ENCODE assay signal across 21 cellular contexts in genomic region chr6:72238021-72238420, GRCh38.
DNase-seq lines count a peak whose midpoint lies in the region; ATAC-seq, FAIRE-seq and TF ChIP-seq lines count a peak whose summit lies in the region.
"Had no signal": no experiment of that assay in that cellular context is flagged by ENCODE, and none has a peak within 500 bp of the region (broad histone marks: within the 10 kb centered on the region; RNA-seq: fewer than 3 reads in every experiment).

No MANE protein-coding gene starts in this region.

- no TSS peak for BruUV-seq in IMR-90 (replicated peaks; lab: Mats Ljungman, UMichigan)

- H4K8ac ChIP-seq in IMR-90 (ENCODE audit: low read depth in 2 of 2, low read length in 2 of 2), result no peak overlapping the region

- intact Hi-C loops in IMR-90 (cut with micrococcal nuclease), result no loop called here
- intact Hi-C loops in kidney (cut with DNase I), result no loop called here

- H2BK120ac ChIP-seq in IMR-90 (ENCODE audit: low read depth, low read length), result no peak overlapping the region

- no peaks in the 10 kb centered on the region for H3K4me1 Mint-ChIP-seq in T-helper 17 cell
- H3K4me1 Mint-ChIP-seq: B cell; CD4-positive, CD25-positive, alpha-beta regulatory T cell had no signal

- no peaks in the 10 kb centered on the region for H4K20me1 ChIP-seq in IMR-90 (ENCODE audit: insufficient read depth, low read length)
- H4K20me1 ChIP-seq: BLaER1 had no signal

- CTCF ChIA-PET in IMR-90 (lab: Yijun Ruan, JAX), result interaction anchor here (2.0 kb wide), 1 partner anchor 20 kb away, joined by 5 read pairs; no protein-coding TSS in a partner anchor

- H3K27ac Mint-ChIP-seq in T-helper 17 cell, result no peak overlapping the region
- H3K27ac Mint-ChIP-seq: B cell; CD8-positive, alpha-beta T cell had no signal

- H3K4me3 Mint-ChIP-seq in T-helper 17 cell, result no peak overlapping the region
- H3K4me3 Mint-ChIP-seq: B cell; CD4-positive, CD25-positive, alpha-beta regulatory T cell; CD8-positive, alpha-beta T cell had no signal

- H2BK20ac ChIP-seq in IMR-90 (ENCODE audit: low read depth, low read length), result no peak overlapping the region

- ATAC-seq in IMR-90 (ENCODE audit: low read depth), result peak; percentile 37; the same call in 1 of the 2 replicates
- no peak for ATAC-seq in T-helper 17 cell
- ATAC-seq: CD8-positive, alpha-beta T cell; GM12878 had no signal

- TF ChIP-seq CTCF in IMR-90 (conservative IDR thresholded peaks at IDR 0.05; ENCODE audit: low read depth, low read length) (no peak), kidney (IDR thresholded peaks at IDR 0.05; ENCODE audit: borderline replicate concordance, extremely low read depth, insufficient read depth) (no peak)

- H2AK9ac ChIP-seq in IMR-90 (replicated peaks; ENCODE audit: low read depth, low read length, poor library complexity), result no peak overlapping the region

- POLR2A ChIA-PET in IMR-90 (lab: Charles Lee; ENCODE audit: unreplicated experiment), result no interaction called here

- H3K79me1 ChIP-seq in IMR-90 (ENCODE audit: low read depth in 1 of 2, low read length in 2 of 2), result no peaks in the 10 kb centered on the region

- H3K9me3 ChIP-seq in IMR-90 (ENCODE audit: control insufficient read depth, insufficient read depth, low read length) (no peaks in the 10 kb centered on the region), kidney (ENCODE audit: control insufficient read depth in 1 of 2, low read length in 2 of 2) (no peaks in the 10 kb centered on the region), T-helper 17 cell (ENCODE audit: control insufficient read depth, low read length, poor library complexity, severe bottlenecking) (no peaks in the 10 kb centered on the region)
- H3K9me3 ChIP-seq: BLaER1, Caco-2 had no signal

- H3K56ac ChIP-seq in IMR-90 (ENCODE audit: extremely low read depth, insufficient read depth, low read length), result no peak overlapping the region

- H3K4me1 ChIP-seq in IMR-90 (ENCODE audit: control insufficient read depth, insufficient read depth, low read length) (peaks cover 2% of the 10 kb centered on the region; the same call in 1 of the 2 replicates), kidney (ENCODE audit: control insufficient read depth in 1 of 2, insufficient read depth in 1 of 2, low read depth in 1 of 2, low read length in 2 of 2) (no peaks in the 10 kb centered on the region)
- H3K4me1 ChIP-seq: Caco-2 had no signal

- H3K27ac ChIP-seq in IMR-90 (ENCODE audit: insufficient read depth, low read length) (no peak overlapping the region), kidney (ENCODE audit: low read depth in 2 of 2, low read length in 2 of 2) (no peak overlapping the region)
- H3K27ac ChIP-seq: BLaER1, C4-2B, GM23248 had no signal

- no peak overlapping the region for H2BK15ac ChIP-seq in IMR-90 (ENCODE audit: low read depth, low read length)

- peak; percentile 63 for FAIRE-seq in kidney (lab: Jason Lieb, UNC)
- FAIRE-seq: GM12878, GM19239, H1 had no signal

- no peak overlapping the region for H3K14ac ChIP-seq in IMR-90 (replicated peaks; ENCODE audit: low read depth, low read length)

- H4K91ac ChIP-seq in IMR-90 (ENCODE audit: insufficient read depth, low read depth, low read length), result no peak overlapping the region

- in situ Hi-C loops in IMR-90 (cut with MboI; ENCODE audit: low sequenced_read_pairs), result no loop called here

- H3K23ac ChIP-seq in IMR-90 (ENCODE audit: low read depth, low read length), result no peak overlapping the region

- WGBS in IMR-90 (ENCODE audit: extremely low coverage in 2 of 2, insufficient read length in 1 of 2), 2 experiments, result no CpG with 5 or more reads among the region's 1 CpG

- no peak overlapping the region for H2BK5ac ChIP-seq in IMR-90 (ENCODE audit: low read depth, low read length, poor library complexity, severe bottlenecking)

- no peak for TF ChIP-seq POLR2A in IMR-90 (IDR thresholded peaks at IDR 0.05; ENCODE audit: low read depth, low read length)

- no peak overlapping the region for H2AFZ ChIP-seq in IMR-90 (replicated peaks; ENCODE audit: low read length, poor library complexity)
- H2AFZ ChIP-seq: GM23248 had no signal

- H3K4me3 ChIP-seq in IMR-90 (ENCODE audit: insufficient read depth, low read depth, low read length) (no peak overlapping the region), kidney (ENCODE audit: low read length in 2 of 2) (no peak overlapping the region)
- H3K4me3 ChIP-seq: BLaER1, GM12878, GM23248 had no signal

- no peak overlapping the region for H3K4ac ChIP-seq in IMR-90 (ENCODE audit: low read depth, low read length)

- no peak for TF ChIP-seq RAD21 in IMR-90 (IDR thresholded peaks at IDR 0.05; ENCODE audit: low read length)

- no peaks in the 10 kb centered on the region for H3K27me3 Mint-ChIP-seq in T-helper 17 cell
- H3K27me3 Mint-ChIP-seq: B cell; CD4-positive, CD25-positive, alpha-beta regulatory T cell had no signal

- no peak overlapping the region for H4K5ac ChIP-seq in IMR-90 (ENCODE audit: low read depth, low read length)

- DNase-seq in ELR (ENCODE audit: low read depth), result peak; percentile 8
- peak; percentile 12 for DNase-seq in IMR-90
- no peak for DNase-seq in kidney
- no peak for DNase-seq in T-helper 17 cell
- DNase-seq in stimulated activated CD8-positive, alpha-beta memory T cell treated with anti-CD3 and anti-CD28 coated beads, Interleukin-4, amount 100 ng/mL, for 48 hours, result no peak
- DNase-seq in stimulated activated CD4-positive, alpha-beta T cell treated with anti-CD3 and anti-CD28 coated beads, Interleukin-4, amount 100 ng/mL, for 4 hours, result no peak
- DNase-seq: Caco-2; CD4-positive, CD25-positive, alpha-beta regulatory T cell; CD8-positive, alpha-beta T cell; DMS153; DND-41; GDM1; GM23248; H7; HCEC 1CT had no signal

- H3K9me1 ChIP-seq in IMR-90 (ENCODE audit: insufficient read depth, low read length), result 0 out of 2 replicates have a peak, but pooled peaks cover 4% of the 10 kb centered on the region

- H3K27me3 ChIP-seq in IMR-90 (ENCODE audit: control insufficient read depth, insufficient read depth, low read length), result no peaks in the 10 kb centered on the region
- H3K27me3 ChIP-seq: BLaER1 had no signal

- H3K36me3 ChIP-seq in IMR-90 (ENCODE audit: control insufficient read depth, insufficient read depth, low read length) (no peaks in the 10 kb centered on the region), kidney (ENCODE audit: control insufficient read depth in 1 of 2, insufficient read depth in 2 of 2, low read length in 2 of 2) (no peaks in the 10 kb centered on the region)
- H3K36me3 ChIP-seq: BLaER1 had no signal

- dilution Hi-C loops in IMR-90 (cut with HindIII; ENCODE audit: low sequenced_read_pairs, unreplicated experiment), result no loop called here

- peaks cover 2% of the 10 kb centered on the region for H3K36me3 Mint-ChIP-seq in T-helper 17 cell (ENCODE audit: low read depth)
- H3K36me3 Mint-ChIP-seq: CD4-positive, CD25-positive, alpha-beta regulatory T cell; CD8-positive, alpha-beta T cell had no signal

- H2AK5ac ChIP-seq in IMR-90 (ENCODE audit: low read depth, low read length), result no peak overlapping the region

- H3K4me2 ChIP-seq in IMR-90 (ENCODE audit: low read depth, low read length), result no peak overlapping the region
- H3K4me2 ChIP-seq: BLaER1 had no signal

- no peak overlapping the region for H3K18ac ChIP-seq in IMR-90 (ENCODE audit: low read depth, low read length)

- H3K9ac ChIP-seq in IMR-90 (ENCODE audit: low read depth, low read length) (no peak overlapping the region), kidney (ENCODE audit: low read length in 2 of 2) (no peak overlapping the region)
- H3K9ac ChIP-seq: BLaER1, GM23248 had no signal

TF ChIP-seq in IMR-90, 13 proteins besides CTCF, POLR2A, EP300 and RAD21:
- TF ChIP-seq RFX5 (IDR thresholded peaks at IDR 0.05; ENCODE audit: low read depth, low read length) (no peak), MAZ (IDR thresholded peaks at IDR 0.05; ENCODE audit: borderline replicate concordance, low read depth, low read length) (no peak), MAFK (IDR thresholded peaks at IDR 0.05; ENCODE audit: low read depth, low read length) (no peak), MXI1 (IDR thresholded peaks at IDR 0.05; ENCODE audit: borderline replicate concordance, low read depth, low read length) (no peak), BHLHE40 (IDR thresholded peaks at IDR 0.05; ENCODE audit: low read depth, low read length) (no peak), CEBPB (IDR thresholded peaks at IDR 0.05; ENCODE audit: low read depth, low read length) (no peak), USF2 (IDR thresholded peaks at IDR 0.05; ENCODE audit: low read depth, low read length) (no peak), SMC3 (IDR thresholded peaks at IDR 0.05; ENCODE audit: low read depth, low read length) (no peak), FOS (IDR thresholded peaks at IDR 0.05; ENCODE audit: low read depth, low read length) (no peak), ELK1 (IDR thresholded peaks at IDR 0.05; ENCODE audit: borderline replicate concordance, low read depth, low read length) (no peak), RCOR1 (IDR thresholded peaks at IDR 0.05; ENCODE audit: insufficient replicate concordance, low read length) (no peak), CHD1 (IDR thresholded peaks at IDR 0.05; ENCODE audit: low read depth, low read length) (no peak), NFE2L2 (IDR thresholded peaks at IDR 0.05; ENCODE audit: low read depth, low read length) (no peak)

Comparison
In these comparisons a context has a peak if more than half of its experiments do, and no peak if none do; other contexts are left out.
1. DNase-seq: peak in ELR (single experiment) and IMR-90 (single experiment); none in kidney (single experiment), T-helper 17 cell (0 of 3), stimulated activated CD8-positive, alpha-beta memory T cell treated with anti-CD3 and anti-CD28 coated beads, Interleukin-4, amount 100 ng/mL, for 48 hours (single experiment) and stimulated activated CD4-positive, alpha-beta T cell treated with anti-CD3 and anti-CD28 coated beads, Interleukin-4, amount 100 ng/mL, for 4 hours (0 of 2).